ENCODE assay signal across 12 cellular contexts in the genomic region with DNA sequence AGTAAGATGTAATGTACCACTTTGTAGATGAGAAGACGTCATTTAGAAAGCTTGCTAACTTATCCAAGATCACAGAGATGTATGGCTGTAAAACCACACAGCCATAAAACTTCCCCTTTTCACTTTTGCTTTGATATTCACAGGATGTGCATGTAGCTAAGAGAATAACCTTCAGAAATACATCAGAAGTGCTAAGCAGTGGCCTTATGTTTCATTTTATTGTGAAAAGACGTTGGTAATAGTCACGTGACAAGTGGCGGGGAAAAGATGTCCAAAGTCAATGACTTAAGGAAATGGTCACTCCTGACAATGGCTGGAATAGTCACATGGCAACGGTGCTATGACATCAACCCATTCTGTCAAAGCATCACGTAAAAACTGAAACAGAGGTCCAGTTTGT. TPM values are rescaled to one million over a fixed set of nuclear protein-coding genes. Genes with fewer than 3 reads are reported as not detected.
A peak's percentile ranks its signal among the peaks of the same experiment; 100 is the strongest.
DNase-seq lines count a peak whose midpoint lies in the region; ATAC-seq, FAIRE-seq and TF ChIP-seq lines count a peak whose summit lies in the region.
"Had no signal": no experiment of that assay in that cellular context is flagged by ENCODE, and none has a peak within 500 bp of the region (broad histone marks: within the 10 kb centered on the region; RNA-seq: fewer than 3 reads in every experiment).

No MANE protein-coding gene starts in this region.

- CTCF ChIA-PET in GM12878 (lab: Yijun Ruan, JAX), result interaction anchor here (1.1 to 4.4 kb wide), 3 partner anchors 73 to 103 kb away, joined by 3 to 30 read pairs (median 6); no protein-coding TSS in a partner anchor

- SMC1A ChIA-PET in GM12878 (lab: Charles Lee; ENCODE audit: uncharacterized antibody, unreplicated experiment), result interaction anchor here (0.6 to 3.7 kb wide), 5 partner anchors 12 to 99 kb away, joined by 3 to 14 read pairs (median 4); no protein-coding TSS in a partner anchor

- TF ChIP-seq CTCF in GM12878 (IDR thresholded peaks at IDR 0.05 in 2 of 3, conservative IDR thresholded peaks at IDR 0.05 in 1 of 3; ENCODE audit: control insufficient read depth in 2 of 3, extremely low read depth in 1 of 3, insufficient read depth in 1 of 3, low read depth in 3 of 3, low read length in 3 of 3) (no peak), uterus (IDR thresholded peaks at IDR 0.05) (no peak)

- no peak overlapping the region for H3K4me3 ChIP-seq in GM12878
- H3K4me3 ChIP-seq in uterus, result no peak overlapping the region

- TF ChIP-seq POLR2A in GM12878 (IDR thresholded peaks at IDR 0.05; ENCODE audit: low read depth, low read length), result no peak
- TF ChIP-seq POLR2A in uterus (IDR thresholded peaks at IDR 0.05), result no peak

- no TSS peak for BruUV-seq in GM12878 (replicated peaks; lab: Mats Ljungman, UMichigan)

- H3K36me3 ChIP-seq in GM12878 (ENCODE audit: control insufficient read depth in 2 of 2, insufficient read depth in 2 of 2, low read length in 1 of 2), result no peaks in the 10 kb centered on the region
- H3K36me3 ChIP-seq in uterus, result no peaks in the 10 kb centered on the region

- no peaks in the 10 kb centered on the region; a peak in 1 of 4 replicates for H3K27me3 ChIP-seq in GM12878 (replicated peaks in 1 of 2; ENCODE audit: control insufficient read depth in 2 of 2, insufficient read depth in 2 of 2, low read length in 1 of 2)
- no peaks in the 10 kb centered on the region for H3K27me3 ChIP-seq in uterus

- peaks cover 11% of the 10 kb centered on the region for H3K4me1 ChIP-seq in GM12878 (ENCODE audit: control insufficient read depth, insufficient read depth, low read length)
- no peaks in the 10 kb centered on the region for H3K4me1 ChIP-seq in uterus

- peak; percentile 35 for DNase-seq in GM12878 (ENCODE audit: low read depth, low spot score)
- DNase-seq in NCI-H2029 treated with DMSO at 0.1 percent for 48 hours (lab: John Stamatoyannopoulos, UW), result no peak
- no peak for DNase-seq in uterus
- no peak for DNase-seq in epidermal melanocyte (ENCODE audit: insufficient read length, low spot score)
- no peak for DNase-seq in DMS79 treated with DMSO at 0.1 percent for 48 hours (lab: John Stamatoyannopoulos, UW)
- DNase-seq: activated naive CD8-positive, alpha-beta T cell treated with anti-CD3 and anti-CD28 coated beads, Interleukin-2, amount 10 ng/mL, durations not matched to agents 7 days and 5 days; DMS53; NCI-H1930 had no signal

- in situ Hi-C loops in GM12878 (cut with MboI), result no loop called here

- no peaks in the 10 kb centered on the region for H3K79me2 ChIP-seq in GM12878 (ENCODE audit: control insufficient read depth, insufficient read depth, low read length)

- peak overlapping the region; percentile 44; the same call in 1 of the 2 replicates for H3K4me2 ChIP-seq in GM12878 (ENCODE audit: control insufficient read depth, insufficient read depth)

- no peak for TF ChIP-seq RAD21 in GM12878 (IDR thresholded peaks at IDR 0.05; ENCODE audit: insufficient read depth, low read depth, low read length)

- peak in 1 of 2 experiments; percentile 24; a peak in 1 of 4 replicates for TF ChIP-seq EP300 in GM12878 (IDR thresholded peaks at IDR 0.05; ENCODE audit: borderline replicate concordance in 1 of 2, control insufficient read depth in 1 of 2, low read depth in 2 of 2, low read length in 2 of 2)

- no peak overlapping the region; the same call in 1 of the 2 replicates for H2AFZ ChIP-seq in GM12878 (ENCODE audit: control insufficient read depth, low read depth, low read length)

- 15% methylated on average over 6 of the region's 6 CpGs for WGBS in GM12878 (ENCODE audit: insufficient coverage, insufficient replicate concordance, low lambda C conversion rate, missing lambda C conversion rate)

- RAD21 ChIA-PET in GM12878 (lab: Charles Lee; ENCODE audit: unreplicated experiment), result interaction anchor here (1.0 to 2.9 kb wide), 3 partner anchors 39 to 105 kb away, joined by 3 to 8 read pairs (median 4); no protein-coding TSS in a partner anchor

- POLR2A ChIA-PET in GM12878 (lab: Charles Lee), result no interaction called here

- H3K9me3 ChIP-seq in GM12878 (replicated peaks; ENCODE audit: control insufficient read depth, insufficient read depth, low read length) (no peaks in the 10 kb centered on the region), uterus (no peaks in the 10 kb centered on the region)

- no peaks in the 10 kb centered on the region for H4K20me1 ChIP-seq in GM12878 (ENCODE audit: control insufficient read depth, insufficient read depth)

- intact Hi-C loops in GM12878 (cut with micrococcal nuclease; ENCODE audit: unreplicated experiment), result no loop called here
- intact Hi-C loops in uterus (cut with DNase I; ENCODE audit: low total_unique reads), result no loop called here

- ATAC-seq in GM18870 (IDR thresholded peaks at IDR 0.05; ENCODE audit: unreplicated experiment) (peak; percentile 93), GM21619 (IDR thresholded peaks at IDR 0.05; ENCODE audit: unreplicated experiment) (peak; percentile 91), HG03196 (IDR thresholded peaks at IDR 0.05; ENCODE audit: unreplicated experiment) (peak; percentile 94), GM12878 (peak; percentile 95)
- ATAC-seq: Right ventricle myocardium inferior had no signal

- H3K27ac ChIP-seq in GM12878 (ENCODE audit: control insufficient read depth, insufficient read depth), result no peak overlapping the region
- H3K27ac ChIP-seq in uterus, result no peak overlapping the region

- FAIRE-seq in GM12878 (lab: Jason Lieb, UNC), result no peak

- no peak overlapping the region for H3K9ac ChIP-seq in GM12878 (ENCODE audit: control insufficient read depth, insufficient read depth, low read length)

TF ChIP-seq in GM12878, 131 proteins besides CTCF, POLR2A, EP300 and RAD21 (continues in another document):
- TF ChIP-seq CBFB (IDR thresholded peaks at IDR 0.05; ENCODE audit: low read depth), result 0 out of 2 replicates have a peak, but pooled peaks have one; percentile 44
- TF ChIP-seq, protein P1, sequence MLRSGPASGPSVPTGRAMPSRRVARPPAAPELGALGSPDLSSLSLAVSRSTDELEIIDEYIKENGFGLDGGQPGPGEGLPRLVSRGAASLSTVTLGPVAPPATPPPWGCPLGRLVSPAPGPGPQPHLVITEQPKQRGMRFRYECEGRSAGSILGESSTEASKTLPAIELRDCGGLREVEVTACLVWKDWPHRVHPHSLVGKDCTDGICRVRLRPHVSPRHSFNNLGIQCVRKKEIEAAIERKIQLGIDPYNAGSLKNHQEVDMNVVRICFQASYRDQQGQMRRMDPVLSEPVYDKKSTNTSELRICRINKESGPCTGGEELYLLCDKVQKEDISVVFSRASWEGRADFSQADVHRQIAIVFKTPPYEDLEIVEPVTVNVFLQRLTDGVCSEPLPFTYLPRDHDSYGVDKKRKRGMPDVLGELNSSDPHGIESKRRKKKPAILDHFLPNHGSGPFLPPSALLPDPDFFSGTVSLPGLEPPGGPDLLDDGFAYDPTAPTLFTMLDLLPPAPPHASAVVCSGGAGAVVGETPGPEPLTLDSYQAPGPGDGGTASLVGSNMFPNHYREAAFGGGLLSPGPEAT (IDR thresholded peaks at IDR 0.05; ENCODE audit: low read depth), result no peak
- no peak for TF ChIP-seq BCL11A (IDR thresholded peaks at IDR 0.05; ENCODE audit: low read depth, low read length)
- no peak for TF ChIP-seq SIX5 (IDR thresholded peaks at IDR 0.05; ENCODE audit: low read depth, low read length, severe bottlenecking)
- TF ChIP-seq ZNF274 (IDR thresholded peaks at IDR 0.05; ENCODE audit: insufficient read depth, insufficient read length), result no peak
- no peak for TF ChIP-seq TBL1XR1 (IDR thresholded peaks at IDR 0.05; ENCODE audit: low read depth, low read length)
- TF ChIP-seq GATAD2B (conservative IDR thresholded peaks at IDR 0.05; ENCODE audit: low read depth), result no peak
- TF ChIP-seq IRF5 (IDR thresholded peaks at IDR 0.05; ENCODE audit: borderline replicate concordance), result no peak
- no peak for TF ChIP-seq ZNF207 (IDR thresholded peaks at IDR 0.05; ENCODE audit: borderline replicate concordance)
- no peak for TF ChIP-seq MEF2B (IDR thresholded peaks at IDR 0.05; ENCODE audit: partially characterized antibody, poor library complexity, severe bottlenecking)
- TF ChIP-seq RUNX3 (IDR thresholded peaks at IDR 0.05; ENCODE audit: low read length), result peak; percentile 89

RNA-seq across cellular contexts. Expression of gene WDR17, which starts 12.9 kb away (rescaled TPM):
- total RNA-seq in GM12878 (2013; cell fraction: nucleolus; rRNA removed), result 15.1 and 16.3 TPM in 2 replicates
- total RNA-seq in GM12878 (2014; rRNA removed) (3.2 and 4.0 TPM in 2 replicates), GM12878 (2014; rRNA removed; fragmentation: Illumina TruSeq; extraction: Trizol) (3.8 and 4.8 TPM in 2 replicates), GM12878 (2021) (2.0 and 2.3 TPM in 2 replicates), uterus (1 to 10 TPM in 3 of 4 donors, under 1 TPM in 1; 0.51 to 7.2 (median 4.5) TPM)
- polyA plus RNA-seq in GM12878 (2011; ENCODE audit: low read depth), result 0.30 TPM
- polyA plus RNA-seq in GM12878 (2011; rRNA removed) (1.4 and 3.3 TPM in 2 replicates), GM12878 (2014; fragmentation: Illumina TruSeq; extraction: Trizol) (3.4 TPM in 2 replicates), GM12878 (2014; fragmentation: Nextera tagmentation; extraction: Ambion mirVana) (under 1 TPM; 0.43 to 0.82 TPM), GM12878 (2014; rRNA removed) (3.0 and 3.1 TPM in 2 replicates), GM12878 (2016; fragmentation: Nextera tagmentation; extraction: Ambion mirVana) (1 to 10 TPM; 2.4 to 3.1 TPM)
- polyA plus RNA-seq in GM12878 (2011; cell fraction: cytosol; rRNA removed), result 0.69 and 0.74 TPM in 2 replicates
- polyA plus RNA-seq in GM12878 (2011; cell fraction: nucleus; rRNA removed), result 1.9 and 2.8 TPM in 2 replicates
- polyA plus RNA-seq in GM12878 (2012), result 0.05 and 0.15 TPM in 2 replicates
- 3.4 and 4.6 TPM in 2 replicates for polyA minus RNA-seq in GM12878 (2011; rRNA and poly(A)+ RNA removed)
- polyA minus RNA-seq in GM12878 (2011; cell fraction: cytosol; rRNA and poly(A)+ RNA removed), result 0.42 TPM in 1 of 2 replicates, not detected in the other
- 1.3 and 1.7 TPM in 2 replicates for polyA minus RNA-seq in GM12878 (2011; cell fraction: nucleus; rRNA and poly(A)+ RNA removed)
